Comparison of ENCODE assay signal across 17 cellular contexts in genomic region chr2:36395866-36396265, GRCh38.
"Had no signal": no experiment of that assay in that cellular context is flagged by ENCODE, and none has a peak within 500 bp of the region (broad histone marks: within the 10 kb centered on the region; RNA-seq: fewer than 3 reads in every experiment).

No MANE protein-coding gene starts in this region.

- ATAC-seq: activated naive CD8-positive, alpha-beta T cell treated with anti-CD3 and anti-CD28 coated beads, Interleukin-2, amount 50 U/mL, for 24 hours; activated T-helper 17 cell treated with anti-CD3 and anti-CD28 coated beads, Interleukin-2, amount 50 U/mL, for 72 hours; left cardiac atrium; lower lobe of right lung; pancreas had no signal

- H3K4me2 ChIP-seq: neural progenitor cell had no signal

- H3K36me3 ChIP-seq: lower lobe of right lung, neural progenitor cell, pancreas had no signal

- H2AFZ ChIP-seq: neural progenitor cell had no signal

- H3K4me1 ChIP-seq: pancreas had no signal

- H3K27ac ChIP-seq: lower lobe of right lung, neural progenitor cell, pancreas had no signal

- DNase-seq: activated naive CD4-positive, alpha-beta T cell treated with anti-CD3 and anti-CD28 coated beads for 36 hours; activated naive CD8-positive, alpha-beta T cell treated with anti-CD3 and anti-CD28 coated beads, Interleukin-2, amount 50 U/mL, for 24 hours; cortex of kidney; effector CD4-positive, alpha-beta T cell; glutamatergic neuron; immature natural killer cell; left cardiac atrium; lower lobe of right lung; midbrain; naive B cell; pancreas; stimulated activated CD4-positive, alpha-beta T cell treated with anti-CD3 and anti-CD28 coated beads, Interleukin-15, amount 100 ng/mL, for 24 hours; stimulated activated CD4-positive, alpha-beta T cell treated with anti-CD3 and anti-CD28 coated beads, Interleukin-4, amount 100 ng/mL, for 1 hour; stimulated activated naive CD4-positive, alpha-beta T cell had no signal

- H3K9ac ChIP-seq: neural progenitor cell had no signal

- H3K4me3 ChIP-seq: esophagus muscularis mucosa, neural progenitor cell, pancreas had no signal

- H3K27me3 ChIP-seq: esophagus muscularis mucosa, neural progenitor cell, pancreas had no signal

- H3K9me3 ChIP-seq: esophagus muscularis mucosa, lower lobe of right lung, pancreas had no signal
